Comparison of ENCODE assay signal across 8 cellular contexts in the genomic region with DNA sequence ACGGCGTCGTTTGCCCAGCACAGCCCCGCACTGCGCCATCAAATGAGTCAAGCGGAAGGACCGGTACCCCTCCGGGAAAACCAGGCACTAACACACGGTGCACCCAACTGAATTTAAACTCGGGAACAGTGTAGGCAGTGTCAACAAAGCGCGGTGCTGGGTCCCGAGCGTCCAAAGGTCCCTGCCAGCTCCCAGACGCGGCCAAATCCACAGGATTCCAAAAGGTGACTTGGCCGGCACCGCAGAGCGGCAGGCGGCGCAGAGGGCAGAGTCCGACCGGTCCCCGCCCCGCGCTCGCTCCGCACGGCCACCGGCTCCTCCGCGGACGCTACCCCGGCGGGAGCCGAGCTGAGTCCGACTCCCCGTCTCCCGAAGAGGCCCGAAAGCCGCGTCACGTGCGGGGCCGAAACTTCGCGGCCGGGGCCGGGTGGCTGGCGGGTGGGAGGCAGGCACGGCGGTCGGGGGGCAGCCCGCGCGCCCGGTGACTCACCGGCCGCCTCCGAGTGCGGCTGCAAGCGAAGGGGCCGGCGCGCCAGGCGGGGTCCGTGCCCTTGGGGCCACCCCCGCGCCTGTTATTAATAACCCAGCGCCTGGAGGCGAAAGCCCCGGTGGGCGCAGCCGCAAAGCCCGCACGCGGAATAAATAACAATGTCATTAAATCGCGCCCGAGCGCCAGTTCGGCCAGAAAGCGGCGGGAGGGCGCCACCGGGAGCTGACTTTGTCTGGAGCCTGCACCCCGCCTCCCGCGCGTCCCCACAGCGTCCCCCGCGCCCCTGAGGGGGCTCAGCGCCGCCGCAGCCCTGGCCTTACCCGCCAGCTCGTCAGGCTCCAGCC. TPM values are rescaled to one million over a fixed set of nuclear protein-coding genes. Genes with fewer than 3 reads are reported as not detected.
A peak's percentile ranks its signal among the peaks of the same experiment; 100 is the strongest.
DNase-seq lines count a peak whose midpoint lies in the region; ATAC-seq, FAIRE-seq and TF ChIP-seq lines count a peak whose summit lies in the region.

No MANE protein-coding gene starts in this region.

- H3K9me2 ChIP-seq in hepatocyte (replicated peaks; ENCODE audit: insufficient read depth) = no peaks in the 10 kb centered on the region

- H3K4me3 ChIP-seq in astrocyte (ENCODE audit: insufficient read depth, low read depth, low read length) = peak overlapping the region; percentile 88
- H3K4me3 ChIP-seq in hepatocyte = peak overlapping the region; percentile 87
- H3K4me3 ChIP-seq in prostate gland = peak overlapping the region; percentile 86 to 87

- TF ChIP-seq POLR2A in prostate gland (IDR thresholded peaks at IDR 0.05) = no peak

- peak; percentile 12 for DNase-seq in DMS153 (lab: John Stamatoyannopoulos, UW)
- peak; percentile 74 for DNase-seq in OCI-M1 (lab: John Stamatoyannopoulos, UW)
- DNase-seq in astrocyte (ENCODE audit: low read depth) = peak; percentile 49
- peak; percentile 83 for DNase-seq in hepatocyte (ENCODE audit: low spot score)
- DNase-seq in prostate gland (ENCODE audit: low spot score) = peak; percentile 40
- no peak for DNase-seq in NCI-H187 treated with DMSO at 0.1 percent for 48 hours (lab: John Stamatoyannopoulos, UW)

- TF ChIP-seq CTCF in astrocyte (IDR thresholded peaks at IDR 0.05; ENCODE audit: insufficient read depth, low read depth, low read length) = no peak
- peak; percentile 13 for TF ChIP-seq CTCF in hepatocyte (IDR thresholded peaks at IDR 0.05; ENCODE audit: poor library complexity)
- no peak for TF ChIP-seq CTCF in prostate gland (IDR thresholded peaks at IDR 0.05)

- ATAC-seq in GM19438 (IDR thresholded peaks at IDR 0.05; ENCODE audit: low read depth, unreplicated experiment) = peak; percentile 31
- peak; percentile 28 for ATAC-seq in HG03457 (IDR thresholded peaks at IDR 0.05; ENCODE audit: unreplicated experiment)

- peak overlapping the region; percentile 97 for H3K9ac ChIP-seq in astrocyte (ENCODE audit: low read length)

- H3K27ac ChIP-seq in astrocyte (ENCODE audit: low read depth, low read length) (peak overlapping the region; percentile 87), hepatocyte (peak overlapping the region; percentile 99), prostate gland (peak overlapping the region; percentile 88 to 89)

- H2AFZ ChIP-seq in astrocyte (ENCODE audit: low read depth, low read length) = peak overlapping the region; percentile 93
- peak overlapping the region; percentile 69 for H2AFZ ChIP-seq in hepatocyte

- H3K79me2 ChIP-seq in astrocyte (ENCODE audit: insufficient read depth, low read length) = peaks cover 40% of the 10 kb centered on the region
- H3K79me2 ChIP-seq in hepatocyte = peaks cover 43% of the 10 kb centered on the region

- peak overlapping the region; percentile 99 for H3K4me3 Mint-ChIP-seq in astrocyte (ENCODE audit: unreplicated experiment)

- H3K36me3 ChIP-seq in astrocyte (ENCODE audit: insufficient read depth, low read length) = no peaks in the 10 kb centered on the region
- no peaks in the 10 kb centered on the region for H3K36me3 ChIP-seq in hepatocyte (replicated peaks; ENCODE audit: insufficient read depth, low read depth)
- no peaks in the 10 kb centered on the region for H3K36me3 ChIP-seq in prostate gland

- no peaks in the 10 kb centered on the region for H3K27me3 ChIP-seq in astrocyte (ENCODE audit: insufficient read depth, low read length)
- H3K27me3 ChIP-seq in hepatocyte = no peaks in the 10 kb centered on the region
- H3K27me3 ChIP-seq in prostate gland (replicated peaks; ENCODE audit: insufficient read depth) = no peaks in the 10 kb centered on the region

- no peaks in the 10 kb centered on the region for H3K9me3 ChIP-seq in astrocyte (ENCODE audit: insufficient read depth, low read depth, low read length)
- H3K9me3 ChIP-seq in hepatocyte (ENCODE audit: low read depth) = no peaks in the 10 kb centered on the region
- H3K9me3 ChIP-seq in prostate gland = no peaks in the 10 kb centered on the region

- peak overlapping the region; percentile 97 for H3K4me2 ChIP-seq in astrocyte (ENCODE audit: low read length)
- H3K4me2 ChIP-seq in hepatocyte = peak overlapping the region; percentile 73

- FAIRE-seq in astrocyte (lab: Jason Lieb, UNC) = no peak

- 2% methylated on average over 69 of the region's 98 CpGs for WGBS in hepatocyte (ENCODE audit: low lambda C conversion rate, missing lambda C conversion rate)
- WGBS in prostate gland = under 1% methylated on average over 50 of the region's 98 CpGs

- H3K27me3 Mint-ChIP-seq in astrocyte (ENCODE audit: low read depth, unreplicated experiment) = no peaks in the 10 kb centered on the region

- H3K9me3 Mint-ChIP-seq in astrocyte (ENCODE audit: unreplicated experiment) = peaks cover 4% of the 10 kb centered on the region

- H3K4me1 Mint-ChIP-seq in astrocyte (ENCODE audit: low read depth, unreplicated experiment) = peaks cover 11% of the 10 kb centered on the region

- peak overlapping the region; percentile 94 for H3K27ac Mint-ChIP-seq in astrocyte (ENCODE audit: unreplicated experiment)

- H4K20me1 ChIP-seq in astrocyte (ENCODE audit: insufficient read depth, low read length) (peaks cover 6% of the 10 kb centered on the region), hepatocyte (ENCODE audit: insufficient read depth, poor library complexity, severe bottlenecking) (peaks cover 9% of the 10 kb centered on the region)

- intact Hi-C loops in prostate gland (cut with DNase I) = no loop called here

- no peaks in the 10 kb centered on the region for H3K36me3 Mint-ChIP-seq in astrocyte (ENCODE audit: low read depth, unreplicated experiment)

- H3K4me1 ChIP-seq in astrocyte (ENCODE audit: insufficient read depth, low read length) (peaks cover 25% of the 10 kb centered on the region), hepatocyte (ENCODE audit: insufficient read depth) (peaks cover 6% of the 10 kb centered on the region), prostate gland (replicated peaks) (no peaks in the 10 kb centered on the region)

RNA-seq across cellular contexts. Expression of a gene that starts 0.8 kb away (rescaled TPM):
- total RNA-seq in astrocyte (19.9 and 22.7 TPM in 2 replicates), hepatocyte (24.9 and 26.7 TPM in 2 replicates), prostate gland (10 to 100 TPM in 1 of 2 donors, 1 to 10 TPM in 1; 6.9 to 32.3 TPM)
- 9.9 and 10.4 TPM in 2 replicates for polyA plus RNA-seq in hepatocyte
